In the genomic region with DNA sequence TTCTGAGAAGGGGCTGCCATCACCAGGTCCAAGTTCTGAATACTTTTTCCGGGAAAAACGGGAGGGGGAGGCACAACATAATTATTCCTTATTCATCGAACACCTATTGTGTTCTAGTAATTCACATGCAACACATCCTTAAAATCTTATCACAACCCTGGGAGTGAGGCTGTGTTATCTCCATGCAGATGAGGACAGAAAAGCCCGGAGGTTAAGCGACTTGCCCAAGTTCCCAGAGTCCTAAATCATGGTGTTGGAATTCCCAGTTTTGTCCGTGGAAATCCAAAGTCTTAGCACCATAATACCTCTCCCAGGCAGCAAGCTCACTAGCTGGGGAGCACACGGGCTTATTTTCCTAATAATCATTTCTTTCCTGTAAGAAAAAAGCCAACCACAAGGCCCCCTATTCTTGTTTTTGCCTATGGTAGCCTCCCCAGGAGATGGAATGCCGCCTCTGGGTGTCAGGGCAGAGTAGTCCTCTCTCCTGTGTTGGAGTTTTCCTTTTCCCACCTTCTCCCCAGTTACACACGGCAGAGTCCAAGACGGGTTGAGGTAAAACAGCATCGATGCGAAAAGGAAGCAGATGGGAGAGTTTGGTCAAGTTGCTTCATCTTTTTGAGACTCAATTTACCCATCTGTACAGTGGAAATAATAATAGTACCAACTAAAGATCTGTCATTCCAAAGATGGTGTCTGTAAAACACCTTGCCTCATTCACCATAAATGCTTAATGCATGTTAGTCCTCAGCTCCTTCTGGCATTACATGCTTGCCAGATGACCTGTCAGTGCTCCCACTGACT, we compare ENCODE assay signal across 1 cellular context.
TF ChIP-seq lines count a peak whose summit lies in the region.

No MANE protein-coding gene starts in this region.

TF ChIP-seq in A549, 52 proteins besides CTCF, POLR2A, EP300 and RAD21 (continued from another document):
- TF ChIP-seq E2F6 (IDR thresholded peaks at IDR 0.05; ENCODE audit: borderline replicate concordance, low read depth) (no peak), TFCP2L1 (CRISPR knock-in tag; IDR thresholded peaks at IDR 0.05) (no peak), GATA3 (IDR thresholded peaks at IDR 0.05; ENCODE audit: borderline replicate concordance) (no peak), BHLHE40 (IDR thresholded peaks at IDR 0.05; ENCODE audit: low read depth, low read length) (no peak)
